Comparison of ENCODE assay signal across 9 cellular contexts in the genomic region with DNA sequence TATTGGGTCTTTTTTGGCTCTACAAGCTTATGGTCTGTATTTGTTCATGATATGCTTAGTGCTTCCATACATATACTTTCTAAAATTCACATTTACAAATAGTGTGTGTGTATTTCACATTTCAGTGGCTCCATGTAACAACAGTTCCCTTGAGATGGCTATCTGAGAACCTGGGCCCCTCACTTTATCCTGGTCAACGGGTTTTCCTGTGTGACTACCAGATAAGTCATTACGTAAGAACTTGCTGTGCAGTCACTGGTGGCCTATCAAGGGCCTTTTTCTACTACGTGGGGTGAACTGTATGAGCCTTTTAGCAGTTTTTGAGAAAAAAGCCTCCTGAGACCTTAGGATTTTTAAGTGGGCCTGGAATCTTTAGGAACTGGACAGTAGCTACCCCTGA. TPM values are rescaled to one million over a fixed set of nuclear protein-coding genes. Genes with fewer than 3 reads are reported as not detected.
DNase-seq lines count a peak whose midpoint lies in the region; ATAC-seq, FAIRE-seq and TF ChIP-seq lines count a peak whose summit lies in the region.
"Had no signal": no experiment of that assay in that cellular context is flagged by ENCODE, and none has a peak within 500 bp of the region (broad histone marks: within the 10 kb centered on the region; RNA-seq: fewer than 3 reads in every experiment).

No MANE protein-coding gene starts in this region.

- TF ChIP-seq CTCF in cardiac fibroblast (IDR thresholded peaks at IDR 0.05; ENCODE audit: low read depth, low read length) (no peak), sigmoid colon (IDR thresholded peaks at IDR 0.05) (no peak)

- intact Hi-C loops in sigmoid colon (cut with DNase I) = no loop called here

- TF ChIP-seq POLR2A in sigmoid colon (IDR thresholded peaks at IDR 0.05) = no peak

- no peak for ATAC-seq in activated naive CD4-positive, alpha-beta T cell treated with anti-CD3 and anti-CD28 coated beads, Interleukin-2, amount 50 U/mL, for 72 hours
- ATAC-seq: mucosa of descending colon had no signal

- H3K27me3 ChIP-seq in sigmoid colon = no peaks in the 10 kb centered on the region

- no peak for TF ChIP-seq EP300 in sigmoid colon (IDR thresholded peaks at IDR 0.05)

- peaks cover 10 to 27% of the 10 kb centered on the region in 2 donors for H3K9me3 Mint-ChIP-seq in activated naive CD4-positive, alpha-beta T cell treated with anti-CD3 and anti-CD28 coated beads, Interleukin-2, amount 50 U/mL, for 72 hours

- no peak for DNase-seq in GM19239 (ENCODE audit: insufficient read length, low spot score)
- peak; percentile 9 for DNase-seq in NOMO-1 treated with DMSO at 0.1 percent for 48 hours (lab: John Stamatoyannopoulos, UW; ENCODE audit: unreplicated experiment)
- peak; percentile 49 to 67 for DNase-seq in cardiac fibroblast (ENCODE audit: low read depth in 2 of 2)
- DNase-seq in sigmoid colon = no peak
- no peak for DNase-seq in T-helper 9 cell
- DNase-seq in stimulated activated CD4-positive, alpha-beta T cell treated with anti-CD3 and anti-CD28 coated beads, Interleukin-4, amount 100 ng/mL, for 1 hour = no peak
- DNase-seq in activated naive CD4-positive, alpha-beta T cell treated with anti-CD3 and anti-CD28 coated beads, Interleukin-2, amount 50 U/mL, for 72 hours (ENCODE audit: low spot score in 2 of 2) = no peak
- DNase-seq: activated T-cell treated with anti-CD3 and anti-CD28 coated beads, Interleukin-2, amount 50 U/mL, for 1 hour had no signal

- no peaks in the 10 kb centered on the region for H3K9me3 ChIP-seq in sigmoid colon
- H3K9me3 ChIP-seq: mucosa of descending colon had no signal

- H3K27ac Mint-ChIP-seq in activated naive CD4-positive, alpha-beta T cell treated with anti-CD3 and anti-CD28 coated beads, Interleukin-2, amount 50 U/mL, for 72 hours = no peak overlapping the region

- FAIRE-seq in GM19239 (lab: Jason Lieb, UNC) = peak; percentile 52

- H3K4me1 ChIP-seq in sigmoid colon = peaks cover 0 to 96% (median 64%) of the 10 kb centered on the region in 4 donors

- H3K4me3 ChIP-seq in cardiac fibroblast (replicated peaks in 1 of 2; ENCODE audit: low read depth in 2 of 2, low read length in 2 of 2) = no peak overlapping the region
- H3K4me3 ChIP-seq in sigmoid colon = no peak overlapping the region
- H3K4me3 ChIP-seq: mucosa of descending colon had no signal

- H3K36me3 Mint-ChIP-seq in activated naive CD4-positive, alpha-beta T cell treated with anti-CD3 and anti-CD28 coated beads, Interleukin-2, amount 50 U/mL, for 72 hours = peaks cover 8 to 37% of the 10 kb centered on the region in 2 donors

- WGBS in sigmoid colon, 2 donors = 74 to 86% methylated on average over 3 of the region's 3 CpGs

- H3K36me3 ChIP-seq in sigmoid colon = no peaks in the 10 kb centered on the region

- peak overlapping the region in 3 of 4 donors; percentile 11 to 80 (median 79) for H3K27ac ChIP-seq in sigmoid colon

RNA-seq across cellular contexts. Expression of a gene that starts 41.1 kb away (rescaled TPM):
- total RNA-seq in sigmoid colon = 10 to 100 TPM; 27.1 to 50.1 (median 29.4) TPM
- polyA plus RNA-seq in sigmoid colon = 10 to 100 TPM; 13.2 to 32.9 (median 15.5) TPM
- 10 to 100 TPM; 41.7 to 46.5 TPM for total RNA-seq in activated naive CD4-positive, alpha-beta T cell treated with anti-CD3 and anti-CD28 coated beads, Interleukin-2, amount 50 U/mL, for 72 hours

Comparison
In these comparisons a context has a peak if more than half of its experiments do, and no peak if none do; other contexts are left out.
1. DNase-seq: peak in NOMO-1 treated with DMSO at 0.1 percent for 48 hours (single experiment) and cardiac fibroblast (2 of 2); none in GM19239 (single experiment), sigmoid colon (single experiment), T-helper 9 cell (single experiment), stimulated activated CD4-positive, alpha-beta T cell treated with anti-CD3 and anti-CD28 coated beads, Interleukin-4, amount 100 ng/mL, for 1 hour (single experiment) and activated naive CD4-positive, alpha-beta T cell treated with anti-CD3 and anti-CD28 coated beads, Interleukin-2, amount 50 U/mL, for 72 hours (0 of 2).